26 cellular contexts compared by ENCODE assay signal in genomic region chr6:11282245-11282644, GRCh38.
"Had no signal": no experiment of that assay in that cellular context is flagged by ENCODE, and none has a peak within 500 bp of the region (broad histone marks: within the 10 kb centered on the region; RNA-seq: fewer than 3 reads in every experiment).

No MANE protein-coding gene starts in this region.

- DNase-seq: activated B cell treated with CpG ODN at 0.5 μM for 24 hours; activated CD4-positive, alpha-beta T cell treated with anti-CD3 and anti-CD28 coated beads, Interleukin-2, amount 50 U/mL, for 1 hour; activated CD8-positive, alpha-beta T cell treated with anti-CD3 and anti-CD28 coated beads for 36 hours; activated gamma-delta T cell treated with Interleukin-2 at 50 U/mL for 16 hours; activated naive CD8-positive, alpha-beta T cell treated with anti-CD3 and anti-CD28 coated beads, Interleukin-2, amount 50 U/mL, for 24 hours; activated T-cell treated with anti-CD3 and anti-CD28 coated beads, Interleukin-2, amount 50 U/mL, for 4 hours; amygdala; caudate nucleus; endodermal cell; foreskin fibroblast; head of caudate nucleus; hippocampal formation; immature natural killer cell; lower lobe of right lung; mesendoderm; right cardiac atrium; stimulated activated CD4-positive, alpha-beta T cell treated with anti-CD3 and anti-CD28 coated beads, Interleukin-2, amount 100 ng/mL, for 48 hours; stimulated activated naive CD4-positive, alpha-beta T cell treated with Interleukin-2 at 50 U/mL for 16 hours; testis had no signal

- H3K4me3 Mint-ChIP-seq: activated B cell treated with CpG ODN at 0.5 μM for 24 hours; activated CD8-positive, alpha-beta T cell treated with anti-CD3 and anti-CD28 coated beads for 36 hours; activated naive CD4-positive, alpha-beta T cell treated with anti-CD3 and anti-CD28 coated beads, Interleukin-2, amount 50 U/mL, for 24 hours; activated naive CD8-positive, alpha-beta T cell treated with anti-CD3 and anti-CD28 coated beads, Interleukin-2, amount 50 U/mL, for 24 hours; activated T-cell treated with anti-CD3 and anti-CD28 coated beads, Interleukin-2, amount 50 U/mL, for 4 hours; activated T-helper 17 cell treated with anti-CD3 and anti-CD28 coated beads, Interleukin-2, amount 50 U/mL, for 72 hours; endodermal cell; immature natural killer cell; natural killer cell treated with Interleukin-12 subunit alpha and Interleukin-12 subunit beta and Interleukin-15 and Interleukin-18, amount 100 ng/mL, for 72 hours; T-helper 2 cell treated with Interferon-gamma antibody and Interleukin-4, amounts not matched to agents 5 μg/mL and 100 μg/mL, for 36 hours; type B pancreatic cell had no signal

- H3K27me3 Mint-ChIP-seq: activated B cell treated with CpG ODN at 0.5 μM for 24 hours; activated CD8-positive, alpha-beta T cell treated with anti-CD3 and anti-CD28 coated beads for 36 hours; activated naive CD4-positive, alpha-beta T cell treated with anti-CD3 and anti-CD28 coated beads, Interleukin-2, amount 50 U/mL, for 24 hours; activated naive CD8-positive, alpha-beta T cell treated with anti-CD3 and anti-CD28 coated beads, Interleukin-2, amount 50 U/mL, for 24 hours; activated T-helper 17 cell treated with anti-CD3 and anti-CD28 coated beads, Interleukin-2, amount 50 U/mL, for 72 hours; natural killer cell treated with Interleukin-12 subunit alpha and Interleukin-12 subunit beta and Interleukin-15 and Interleukin-18, amount 100 ng/mL, for 72 hours had no signal

- H3K27ac ChIP-seq: lower lobe of right lung, testis, vagina had no signal

- H3K27me3 ChIP-seq: testis, vagina had no signal

- H3K36me3 Mint-ChIP-seq: type B pancreatic cell had no signal

- H3K4me3 ChIP-seq: lower lobe of right lung, testis, vagina had no signal

- H3K9me3 Mint-ChIP-seq: activated B cell treated with CpG ODN at 0.5 μM for 24 hours; activated CD8-positive, alpha-beta T cell treated with anti-CD3 and anti-CD28 coated beads for 36 hours; activated naive CD4-positive, alpha-beta T cell treated with anti-CD3 and anti-CD28 coated beads, Interleukin-2, amount 50 U/mL, for 24 hours; activated T-cell treated with anti-CD3 and anti-CD28 coated beads, Interleukin-2, amount 50 U/mL, for 4 hours; natural killer cell treated with Interleukin-12 subunit alpha and Interleukin-12 subunit beta and Interleukin-15 and Interleukin-18, amount 100 ng/mL, for 72 hours; T-helper 2 cell treated with Interferon-gamma antibody and Interleukin-4, amounts not matched to agents 5 μg/mL and 100 μg/mL, for 36 hours; type B pancreatic cell had no signal

- H3K36me3 ChIP-seq: lower lobe of right lung, vagina had no signal

- ATAC-seq: activated CD8-positive, alpha-beta T cell treated with anti-CD3 and anti-CD28 coated beads for 36 hours; activated naive CD8-positive, alpha-beta T cell treated with anti-CD3 and anti-CD28 coated beads, Interleukin-2, amount 50 U/mL, for 24 hours; activated T-cell treated with anti-CD3 and anti-CD28 coated beads, Interleukin-2, amount 50 U/mL, for 4 hours; activated T-helper 17 cell treated with anti-CD3 and anti-CD28 coated beads, Interleukin-2, amount 50 U/mL, for 72 hours; esophagus mucosa; natural killer cell treated with Interleukin-12 subunit alpha and Interleukin-12 subunit beta and Interleukin-15 and Interleukin-18, amount 100 ng/mL, for 72 hours; right cardiac atrium had no signal

- H3K27ac Mint-ChIP-seq: activated CD8-positive, alpha-beta T cell treated with anti-CD3 and anti-CD28 coated beads for 36 hours; activated naive CD4-positive, alpha-beta T cell treated with anti-CD3 and anti-CD28 coated beads, Interleukin-2, amount 50 U/mL, for 24 hours; activated naive CD8-positive, alpha-beta T cell treated with anti-CD3 and anti-CD28 coated beads, Interleukin-2, amount 50 U/mL, for 24 hours; activated T-helper 17 cell treated with anti-CD3 and anti-CD28 coated beads, Interleukin-2, amount 50 U/mL, for 72 hours; endodermal cell; immature natural killer cell; natural killer cell treated with Interleukin-12 subunit alpha and Interleukin-12 subunit beta and Interleukin-15 and Interleukin-18, amount 100 ng/mL, for 72 hours; T-helper 2 cell treated with Interferon-gamma antibody and Interleukin-4, amounts not matched to agents 5 μg/mL and 100 μg/mL, for 36 hours; type B pancreatic cell had no signal
